8 cellular contexts compared by ENCODE assay signal in genomic region chr20:53864765-53865683, GRCh38.
A peak's percentile ranks its signal among the peaks of the same experiment; 100 is the strongest.
DNase-seq lines count a peak whose midpoint lies in the region; ATAC-seq and TF ChIP-seq lines count a peak whose summit lies in the region.
"Not testable (repeated sequence)": the region's sequence is repeated elsewhere in the genome, so short reads cannot be mapped to it uniquely, and the experiment has no call there.

No MANE protein-coding gene starts in this region.

- H3K4me3 ChIP-seq in LNCaP clone FGC (ENCODE audit: low read depth, low read length) (peak overlapping the region; percentile 19; the same call in 1 of the 2 replicates), SJCRH30 (peak overlapping the region; percentile 51)
- not testable (repeated sequence) for H3K4me3 ChIP-seq in ectodermal cell (ENCODE audit: insufficient read depth, low read depth, low read length); neuronal stem cell (ENCODE audit: low read length in 2 of 2); stomach smooth muscle (ENCODE audit: low read length in 2 of 2)

- not testable (repeated sequence) for H3K36me3 Mint-ChIP-seq in CD4-positive, alpha-beta T cell (ENCODE audit: low read depth); activated T-helper 17 cell treated with anti-CD3 and anti-CD28 coated beads, Interleukin-2, amount 50 U/mL, for 72 hours (ENCODE audit: low read depth)

- POLR2A ChIA-PET in CD4-positive, alpha-beta T cell (lab: Charles Lee), result interaction anchor here (0.6 to 3.0 kb wide), 19 partner anchors 8 to 288 kb away, joined by 3 to 17 read pairs (median 5); no protein-coding TSS in a partner anchor

- H3K4me1 Mint-ChIP-seq in CD4-positive, alpha-beta T cell (ENCODE audit: low read depth), result peaks cover 60% of the 10 kb centered on the region
- H3K4me1 Mint-ChIP-seq in activated T-helper 17 cell treated with anti-CD3 and anti-CD28 coated beads, Interleukin-2, amount 50 U/mL, for 72 hours, result peaks cover 40% of the 10 kb centered on the region

- H2BK5ac ChIP-seq in neuronal stem cell (ENCODE audit: low read length), result not testable (repeated sequence)

- H4K91ac ChIP-seq in neuronal stem cell (ENCODE audit: low read depth, low read length, poor library complexity), result not testable (repeated sequence)

- H3K36me3 ChIP-seq in SJCRH30; ectodermal cell (ENCODE audit: control insufficient read depth, insufficient read depth, low read length); neuronal stem cell (replicated peaks in 1 of 2; ENCODE audit: control insufficient read depth in 2 of 2, insufficient read depth in 2 of 2, low read length in 2 of 2); stomach smooth muscle (ENCODE audit: control insufficient read depth in 2 of 2, insufficient read depth in 2 of 2, low read length in 2 of 2): not testable (repeated sequence)

- H3K4ac ChIP-seq in neuronal stem cell (ENCODE audit: low read length), result not testable (repeated sequence)

- CTCF ChIA-PET in CD4-positive, alpha-beta T cell (lab: Charles Lee), result interaction anchor here (0.6 to 1.3 kb wide), 4 partner anchors 37 to 285 kb away, joined by 3 to 4 read pairs (median 3); no protein-coding TSS in a partner anchor

- H3K4me3 Mint-ChIP-seq in CD4-positive, alpha-beta T cell, result peak overlapping the region; percentile 71
- peak overlapping the region; percentile 78 for H3K4me3 Mint-ChIP-seq in activated T-helper 17 cell treated with anti-CD3 and anti-CD28 coated beads, Interleukin-2, amount 50 U/mL, for 72 hours

- H2AFZ ChIP-seq in neuronal stem cell (ENCODE audit: low read length), result peak overlapping the region; percentile 79

- not testable (repeated sequence) for H2AK5ac ChIP-seq in neuronal stem cell (ENCODE audit: low read depth, low read length)

- not testable (repeated sequence) for H3K9me3 Mint-ChIP-seq in CD4-positive, alpha-beta T cell; activated T-helper 17 cell treated with anti-CD3 and anti-CD28 coated beads, Interleukin-2, amount 50 U/mL, for 72 hours

- H3K79me1 ChIP-seq in neuronal stem cell (ENCODE audit: low read depth, low read length), result not testable (repeated sequence)

- not testable (repeated sequence) for H3K9ac ChIP-seq in neuronal stem cell (ENCODE audit: low read depth, low read length, poor library complexity); stomach smooth muscle (ENCODE audit: low read length in 2 of 2)

- H2BK12ac ChIP-seq in neuronal stem cell (ENCODE audit: low read length), result not testable (repeated sequence)

- peaks cover 27% of the 10 kb centered on the region for H3K4me1 ChIP-seq in SJCRH30
- H3K4me1 ChIP-seq in ectodermal cell (ENCODE audit: control insufficient read depth, insufficient read depth, low read length), result peaks cover 41% of the 10 kb centered on the region
- peaks cover 13 to 30% of the 10 kb centered on the region in 2 donors for H3K4me1 ChIP-seq in neuronal stem cell (ENCODE audit: control insufficient read depth in 2 of 2, insufficient read depth in 1 of 2, low read depth in 1 of 2, low read length in 2 of 2)
- H3K4me1 ChIP-seq in stomach smooth muscle (ENCODE audit: control insufficient read depth, insufficient read depth, low read length), result peaks cover 16% of the 10 kb centered on the region

- H3K14ac ChIP-seq in neuronal stem cell (ENCODE audit: low read length), result not testable (repeated sequence)

- peak overlapping the region; percentile 93 for H3K27ac Mint-ChIP-seq in CD4-positive, alpha-beta T cell
- H3K27ac Mint-ChIP-seq in activated T-helper 17 cell treated with anti-CD3 and anti-CD28 coated beads, Interleukin-2, amount 50 U/mL, for 72 hours, result peak overlapping the region; percentile 80

- not testable (repeated sequence) for H3K18ac ChIP-seq in neuronal stem cell (ENCODE audit: low read length)

- WGBS in ectodermal cell, 2 experiments, result 89 to 90% methylated on average over 12 of the region's 13 CpGs
- no CpG with 5 or more reads among the region's 13 CpGs for WGBS in neuronal stem cell (ENCODE audit: extremely low coverage in 2 of 2, insufficient read length in 2 of 2, insufficient replicate concordance in 1 of 2), 2 donors

- peak overlapping the region; percentile 36 for H3K27ac ChIP-seq in CD4-positive, alpha-beta T cell (ENCODE audit: low read depth, low read length)
- not testable (repeated sequence) for H3K27ac ChIP-seq in SJCRH30
- peak overlapping the region; percentile 74 for H3K27ac ChIP-seq in ectodermal cell (ENCODE audit: insufficient read depth, low read depth, low read length, poor library complexity, severe bottlenecking)
- peak overlapping the region; percentile 73 for H3K27ac ChIP-seq in neuronal stem cell (replicated peaks; ENCODE audit: low read length)
- peak overlapping the region; percentile 55 for H3K27ac ChIP-seq in stomach smooth muscle (ENCODE audit: low read length)

- not testable (repeated sequence) for H2BK120ac ChIP-seq in neuronal stem cell (ENCODE audit: low read depth, low read length)

- H4K8ac ChIP-seq in neuronal stem cell (ENCODE audit: low read depth, low read length), result not testable (repeated sequence)

- H3K4me2 ChIP-seq in neuronal stem cell (ENCODE audit: insufficient read depth, low read length, poor library complexity, severe bottlenecking), result not testable (repeated sequence)

- intact Hi-C loops in CD4-positive, alpha-beta T cell (cut with DNase I, micrococcal nuclease), result loop anchor here (5.0 kb wide), 2 partner anchors 38 to 158 kb away; no protein-coding TSS in a partner anchor

- not testable (repeated sequence) for H3K27me3 Mint-ChIP-seq in CD4-positive, alpha-beta T cell; activated T-helper 17 cell treated with anti-CD3 and anti-CD28 coated beads, Interleukin-2, amount 50 U/mL, for 72 hours

- H3K23ac ChIP-seq in neuronal stem cell (ENCODE audit: low read depth, low read length, poor library complexity), result not testable (repeated sequence)

- not testable (repeated sequence) for H3K27me3 ChIP-seq in CD4-positive, alpha-beta T cell (ENCODE audit: control insufficient read depth, insufficient read depth, low read length); SJCRH30; ectodermal cell (ENCODE audit: control insufficient read depth, insufficient read depth, low read length, poor library complexity, severe bottlenecking); neuronal stem cell (ENCODE audit: control insufficient read depth in 3 of 3, insufficient read depth in 3 of 3, low read depth in 1 of 3, low read length in 3 of 3); stomach smooth muscle (ENCODE audit: control insufficient read depth in 1 of 2, insufficient read depth in 2 of 2, low read length in 2 of 2)

- not testable (repeated sequence) for DNase-seq in CD4-positive, alpha-beta T cell; LNCaP clone FGC (ENCODE audit: low read depth); neuronal stem cell (ENCODE audit: low spot score)
- DNase-seq in SJCRH30 (peak in 1 of 2 experiments; percentile 35), kidney tubule cell (ENCODE audit: low spot score) (peak; percentile 25)

- H3K9me3 ChIP-seq in CD4-positive, alpha-beta T cell (ENCODE audit: control insufficient read depth, low read length); SJCRH30 (replicated peaks); ectodermal cell (ENCODE audit: control insufficient read depth, low read length); neuronal stem cell (replicated peaks in 1 of 2; ENCODE audit: control insufficient read depth in 2 of 2, insufficient read depth in 1 of 2, low read depth in 1 of 2, low read length in 2 of 2); stomach smooth muscle (ENCODE audit: control insufficient read depth in 2 of 2, low read length in 2 of 2): not testable (repeated sequence)

- not testable (repeated sequence) for H2BK15ac ChIP-seq in neuronal stem cell (ENCODE audit: low read length)

- not testable (repeated sequence) for TF ChIP-seq CTCF in CD4-positive, alpha-beta T cell (IDR thresholded peaks at IDR 0.05); LNCaP clone FGC (IDR thresholded peaks at IDR 0.05; ENCODE audit: control insufficient read depth, extremely low read depth, insufficient read depth)

- not testable (repeated sequence) for ATAC-seq in CD4-positive, alpha-beta T cell (ENCODE audit: poor library complexity); activated T-helper 17 cell treated with anti-CD3 and anti-CD28 coated beads, Interleukin-2, amount 50 U/mL, for 72 hours (replicated peaks)
